Comparison of ENCODE assay signal across 22 cellular contexts in the genomic region with DNA sequence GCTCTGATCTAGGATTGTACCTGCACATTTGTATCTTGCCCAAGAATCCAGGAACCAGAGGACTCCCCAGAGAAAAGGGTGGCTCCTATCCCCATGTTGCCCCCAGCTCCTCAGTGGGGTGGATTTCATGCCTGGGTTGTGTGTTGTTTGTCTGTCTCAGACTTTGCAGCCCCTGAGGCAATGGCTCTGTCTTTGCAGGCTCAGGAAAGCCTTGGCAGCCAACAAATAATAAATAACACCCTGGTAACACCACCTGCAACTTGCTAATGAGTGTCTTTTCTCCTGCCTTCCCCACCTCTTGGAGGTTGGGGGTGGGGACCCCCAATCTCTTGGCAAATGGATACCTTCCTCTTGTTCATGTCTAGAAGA.
"Had no signal": no experiment of that assay in that cellular context is flagged by ENCODE, and none has a peak within 500 bp of the region (broad histone marks: within the 10 kb centered on the region; RNA-seq: fewer than 3 reads in every experiment).

No MANE protein-coding gene starts in this region.

- H3K4me1 ChIP-seq: Peyer's patch, SJCRH30 had no signal

- H3K27ac ChIP-seq: KMS-11, Peyer's patch, SJCRH30 had no signal

- H3K9me3 ChIP-seq: MG63, Peyer's patch, SJCRH30 had no signal

- H3K36me3 Mint-ChIP-seq: IgD-negative memory B cell had no signal

- H3K9me3 Mint-ChIP-seq: IgD-negative memory B cell had no signal

- DNase-seq: Kasumi-1, MG63, NCI-H1092, NCI-H1105 treated with DMSO at 0.1 percent for 48 hours, NCI-H1417 treated with DMSO at 0.1 percent for 48 hours, NCI-H146, NCI-H1694 treated with DMSO at 0.1 percent for 48 hours, NCI-H1930, NCI-H2081, NCI-H2107, NCI-H2227 treated with DMSO at 0.1 percent for 48 hours, NCI-H524, NCI-H69, NCI-H774, Peyer's patch, SHP77 treated with DMSO at 0.1 percent for 48 hours, SJCRH30 had no signal

- H3K36me3 ChIP-seq: MG63, Peyer's patch, SJCRH30 had no signal

- H3K27me3 ChIP-seq: MG63, Peyer's patch, SJCRH30 had no signal

- H3K4me2 ChIP-seq: KMS-11 had no signal

- H3K9ac ChIP-seq: KMS-11 had no signal

- ATAC-seq: K562, Right ventricle myocardium inferior, SK-N-SH treated with all-trans-retinoic acid at 6 μM for 48 hours had no signal

- H3K4me3 ChIP-seq: K562, MG63, Peyer's patch, SJCRH30 had no signal

- H3K4me3 Mint-ChIP-seq: IgD-negative memory B cell had no signal
